In genomic region chr16:56998352-56998751, GRCh38 we compare ENCODE assay signal across 1 cellular context.
A peak's percentile ranks its signal among the peaks of the same experiment; 100 is the strongest.
TF ChIP-seq lines count a peak whose summit lies in the region.

No MANE protein-coding gene starts in this region.

TF ChIP-seq in K562, 482 proteins besides CTCF, POLR2A, EP300 and RAD21:
- TF ChIP-seq ZKSCAN8 (CRISPR knock-in tag; IDR thresholded peaks at IDR 0.05), result no peak
- TF ChIP-seq PTTG1 (tag; IDR thresholded peaks at IDR 0.05; ENCODE audit: low read depth), result no peak
- peak; percentile 91 for TF ChIP-seq RBM25 (IDR thresholded peaks at IDR 0.05; ENCODE audit: low read depth, low read length, severe bottlenecking)
- TF ChIP-seq SMARCA5 (IDR thresholded peaks at IDR 0.05), result 0 out of 2 replicates have a peak, but pooled peaks have one; percentile 24
- TF ChIP-seq ZBTB26 (CRISPR knock-in tag; IDR thresholded peaks at IDR 0.05), result no peak
- no peak for TF ChIP-seq MCM5 (IDR thresholded peaks at IDR 0.05; ENCODE audit: low read depth)
- peak in 1 of 2 experiments; percentile 27; a peak in 1 of 4 replicates for TF ChIP-seq KDM1A (IDR thresholded peaks at IDR 0.05)
- no peak for TF ChIP-seq RREB1 (CRISPR knock-in tag; IDR thresholded peaks at IDR 0.05)
- no peak for TF ChIP-seq HEY1 (CRISPR knock-in tag; IDR thresholded peaks at IDR 0.05; ENCODE audit: borderline replicate concordance)
- no peak for TF ChIP-seq COPS2 (conservative IDR thresholded peaks at IDR 0.05)
- TF ChIP-seq ZNF436 (CRISPR knock-in tag; IDR thresholded peaks at IDR 0.05), result no peak
- 0 out of 2 replicates have a peak, but pooled peaks have one; percentile 31 for TF ChIP-seq HDAC2 (IDR thresholded peaks at IDR 0.05)
- no peak for TF ChIP-seq HNRNPK (IDR thresholded peaks at IDR 0.05; ENCODE audit: low read depth, low read length, poor library complexity, severe bottlenecking)
- TF ChIP-seq ZNF280A (IDR thresholded peaks at IDR 0.05; ENCODE audit: low read depth, partially characterized antibody), result no peak
- TF ChIP-seq ZNF764 (CRISPR knock-in tag; IDR thresholded peaks at IDR 0.05; ENCODE audit: low read depth), result no peak
- no peak for TF ChIP-seq THRAP3 (IDR thresholded peaks at IDR 0.05; ENCODE audit: borderline replicate concordance)
- TF ChIP-seq GABPA (tag; conservative IDR thresholded peaks at IDR 0.05; ENCODE audit: low read depth), result no peak
- no peak for TF ChIP-seq DLX4 (CRISPR knock-in tag; IDR thresholded peaks at IDR 0.05)
- no peak for TF ChIP-seq PKNOX1 (IDR thresholded peaks at IDR 0.05)
- TF ChIP-seq, protein P1, sequence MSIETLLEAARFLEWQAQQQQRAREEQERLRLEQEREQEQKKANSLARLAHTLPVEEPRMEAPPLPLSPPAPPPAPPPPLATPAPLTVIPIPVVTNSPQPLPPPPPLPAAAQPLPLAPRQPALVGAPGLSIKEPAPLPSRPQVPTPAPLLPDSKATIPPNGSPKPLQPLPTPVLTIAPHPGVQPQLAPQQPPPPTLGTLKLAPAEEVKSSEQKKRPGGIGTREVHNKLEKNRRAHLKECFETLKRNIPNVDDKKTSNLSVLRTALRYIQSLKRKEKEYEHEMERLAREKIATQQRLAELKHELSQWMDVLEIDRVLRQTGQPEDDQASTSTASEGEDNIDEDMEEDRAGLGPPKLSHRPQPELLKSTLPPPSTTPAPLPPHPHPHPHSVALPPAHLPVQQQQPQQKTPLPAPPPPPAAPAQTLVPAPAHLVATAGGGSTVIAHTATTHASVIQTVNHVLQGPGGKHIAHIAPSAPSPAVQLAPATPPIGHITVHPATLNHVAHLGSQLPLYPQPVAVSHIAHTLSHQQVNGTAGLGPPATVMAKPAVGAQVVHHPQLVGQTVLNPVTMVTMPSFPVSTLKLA (conservative IDR thresholded peaks at IDR 0.05), result no peak
- TF ChIP-seq MXI1 (IDR thresholded peaks at IDR 0.05; ENCODE audit: low read depth, low read length), result no peak
- TF ChIP-seq ZNF696 (CRISPR knock-in tag; conservative IDR thresholded peaks at IDR 0.05), result no peak
- no peak for TF ChIP-seq ZNF311 (CRISPR knock-in tag; IDR thresholded peaks at IDR 0.05)
- no peak for TF ChIP-seq MTA2 (IDR thresholded peaks at IDR 0.05; ENCODE audit: low read depth)
- no peak for TF ChIP-seq KDM2B (CRISPR knock-in tag; IDR thresholded peaks at IDR 0.05)
- TF ChIP-seq HOXB6 (CRISPR knock-in tag; IDR thresholded peaks at IDR 0.05; ENCODE audit: borderline replicate concordance), result no peak
- no peak for TF ChIP-seq ZNF143 (CRISPR knock-in tag; IDR thresholded peaks at IDR 0.05)
- no peak for TF ChIP-seq ZNF3 (CRISPR knock-in tag; IDR thresholded peaks at IDR 0.05)
- TF ChIP-seq PCBP2 (IDR thresholded peaks at IDR 0.05; ENCODE audit: low read depth, low read length, poor library complexity, severe bottlenecking), result no peak
- no peak for TF ChIP-seq LEF1 (IDR thresholded peaks at IDR 0.05)
- TF ChIP-seq BCOR (IDR thresholded peaks at IDR 0.05), result peak; percentile 81
- TF ChIP-seq HNRNPL (IDR thresholded peaks at IDR 0.05; ENCODE audit: low read depth, low read length), result no peak
- TF ChIP-seq SAFB (IDR thresholded peaks at IDR 0.05; ENCODE audit: borderline replicate concordance, low read depth, low read length), result no peak
- TF ChIP-seq SNIP1 (IDR thresholded peaks at IDR 0.05; ENCODE audit: low read depth), result no peak
- no peak for TF ChIP-seq PRPF4 (IDR thresholded peaks at IDR 0.05; ENCODE audit: insufficient read depth, low read depth, low read length, poor library complexity, severe bottlenecking)
- no peak for TF ChIP-seq ZNF316 (IDR thresholded peaks at IDR 0.05)
